ENCODE assay signal across 27 cellular contexts in genomic region chr11:134131628-134132244, GRCh38.
"Had no signal": no experiment of that assay in that cellular context is flagged by ENCODE, and none has a peak within 500 bp of the region (broad histone marks: within the 10 kb centered on the region; RNA-seq: fewer than 3 reads in every experiment).

No MANE protein-coding gene starts in this region.

- H3K27ac Mint-ChIP-seq: memory B cell; natural killer cell treated with Interleukin-12 subunit alpha and Interleukin-12 subunit beta and Interleukin-15 and Interleukin-18, amount 100 ng/mL, for 72 hours; progenitor cell of endocrine pancreas; stimulated activated effector memory CD8-positive, alpha-beta T cell treated with anti-CD3 and anti-CD28 coated beads, Interleukin-12 subunit alpha, Interleukin-12 subunit beta, amount 100 ng/mL, for 72 hours had no signal

- H3K9me3 ChIP-seq: neutrophil, pancreas, thyroid gland had no signal

- FAIRE-seq: endometrium, frontal cortex, kidney, pancreas, urothelium cell line had no signal

- H3K4me1 Mint-ChIP-seq: naive B cell; neural crest cell; stimulated activated effector memory CD8-positive, alpha-beta T cell treated with anti-CD3 and anti-CD28 coated beads, Interleukin-12 subunit alpha, Interleukin-12 subunit beta, amount 100 ng/mL, for 72 hours had no signal

- H3K36me3 ChIP-seq: neutrophil, pancreas, stomach, thyroid gland, upper lobe of left lung had no signal

- H3K4me1 ChIP-seq: pancreas, thyroid gland had no signal

- ATAC-seq: left lobe of liver; mucosa of descending colon; natural killer cell treated with Interleukin-12 subunit alpha and Interleukin-12 subunit beta and Interleukin-15 and Interleukin-18, amount 100 ng/mL, for 72 hours; pancreas; sciatic nerve; stimulated activated effector memory CD8-positive, alpha-beta T cell treated with anti-CD3 and anti-CD28 coated beads, Interleukin-12 subunit alpha, Interleukin-12 subunit beta, amount 100 ng/mL, for 72 hours had no signal

- H3K4me3 Mint-ChIP-seq: memory B cell; natural killer cell treated with Interleukin-12 subunit alpha and Interleukin-12 subunit beta and Interleukin-15 and Interleukin-18, amount 100 ng/mL, for 72 hours; neural crest cell; stimulated activated effector memory CD8-positive, alpha-beta T cell treated with anti-CD3 and anti-CD28 coated beads, Interleukin-12 subunit alpha, Interleukin-12 subunit beta, amount 100 ng/mL, for 72 hours had no signal

- DNase-seq: dermis blood vessel endothelial cell; effector memory CD4-positive, alpha-beta T cell; head of caudate nucleus; kidney; mucosa of descending colon; naive B cell; pancreas; stimulated activated CD4-positive, alpha-beta T cell treated with anti-CD3 and anti-CD28 coated beads, Interleukin-2, amount 100 ng/mL, for 24 hours; stimulated activated CD4-positive, alpha-beta T cell treated with anti-CD3 and anti-CD28 coated beads, Interleukin-4, amount 100 ng/mL, for 24 hours; stimulated activated naive CD4-positive, alpha-beta T cell treated with Interleukin-2 at 50 U/mL for 16 hours; stomach; thyroid gland; upper lobe of left lung had no signal

- H3K4me3 ChIP-seq: coronary artery, lung, mucosa of descending colon, pancreas, smooth muscle cell, stomach, thyroid gland, upper lobe of left lung had no signal

- H3K27ac ChIP-seq: neutrophil, pancreas, stomach, thyroid gland, upper lobe of left lung had no signal

- H3K27me3 ChIP-seq: pancreas, stomach, thyroid gland, upper lobe of left lung had no signal

- H3K27me3 Mint-ChIP-seq: memory B cell had no signal

- H3K4me2 ChIP-seq: smooth muscle cell had no signal

- H3K36me3 Mint-ChIP-seq: stimulated activated effector memory CD8-positive, alpha-beta T cell treated with anti-CD3 and anti-CD28 coated beads, Interleukin-12 subunit alpha, Interleukin-12 subunit beta, amount 100 ng/mL, for 72 hours had no signal
